8 cellular contexts compared by ENCODE assay signal in the genomic region with DNA sequence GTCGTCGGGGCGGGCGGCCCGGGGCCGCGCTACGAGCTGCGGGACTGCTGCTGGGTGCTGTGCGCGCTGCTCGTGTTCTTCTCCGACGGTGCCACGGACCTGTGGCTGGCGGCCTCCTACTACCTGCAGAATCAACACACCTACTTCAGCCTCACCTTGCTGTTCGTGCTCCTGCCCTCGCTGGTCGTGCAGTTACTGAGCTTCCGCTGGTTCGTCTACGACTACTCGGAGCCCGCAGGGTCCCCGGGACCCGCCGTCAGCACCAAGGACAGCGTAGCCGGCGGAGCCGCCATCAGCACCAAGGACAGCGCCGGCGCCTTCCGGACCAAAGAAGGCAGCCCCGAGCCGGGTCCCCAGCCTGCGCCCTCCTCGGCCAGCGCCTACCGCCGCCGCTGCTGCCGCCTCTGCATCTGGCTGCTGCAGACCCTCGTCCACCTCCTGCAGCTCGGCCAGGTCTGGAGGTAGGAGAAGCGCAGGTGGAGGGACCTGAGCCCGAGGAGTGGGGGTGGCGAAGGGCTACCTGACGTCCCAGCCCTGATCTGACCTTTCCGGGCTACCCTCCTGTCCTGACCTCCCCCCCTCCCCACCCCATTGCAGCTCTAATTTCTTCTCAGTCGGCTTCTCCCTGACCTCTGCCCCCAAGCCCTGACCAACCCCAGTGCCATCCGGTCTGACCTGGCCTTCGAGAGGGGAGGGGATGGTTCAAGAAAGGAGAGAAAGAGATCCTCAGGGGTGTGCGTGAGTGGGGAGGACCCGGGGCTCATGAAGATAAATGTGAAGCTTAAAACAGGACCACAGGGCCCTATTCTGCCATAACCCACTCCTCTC. TPM values are rescaled to one million over a fixed set of nuclear protein-coding genes. Genes with fewer than 3 reads are reported as not detected.
DNase-seq lines count a peak whose midpoint lies in the region; ATAC-seq and TF ChIP-seq lines count a peak whose summit lies in the region.

No MANE protein-coding gene starts in this region.

- no peak for TF ChIP-seq POLR2A in suprapubic skin (IDR thresholded peaks at IDR 0.05)

- no peak for ATAC-seq in GM21360 (IDR thresholded peaks at IDR 0.05; ENCODE audit: unreplicated experiment)

- POLR2A ChIA-PET in HEK293 (lab: Yijun Ruan, JAX) = no interaction called here

- intact Hi-C loops in activated naive CD4-positive, alpha-beta T cell treated with anti-CD3 and anti-CD28 coated beads for 36 hours (cut with micrococcal nuclease) = no loop called here

- H3K27me3 ChIP-seq in suprapubic skin = peaks cover 74% of the 10 kb centered on the region

- H3K4me3 ChIP-seq in HEK293 (ENCODE audit: low read depth, low read length) (peak overlapping the region; percentile 42), suprapubic skin (peak overlapping the region; percentile 36)

- H3K4me1 ChIP-seq in HEK293 (ENCODE audit: control insufficient read depth, insufficient read depth, low read length) = no peaks in the 10 kb centered on the region
- peaks cover 10% of the 10 kb centered on the region for H3K4me1 ChIP-seq in suprapubic skin

- H3K4me1 Mint-ChIP-seq in activated naive CD4-positive, alpha-beta T cell treated with anti-CD3 and anti-CD28 coated beads for 36 hours (ENCODE audit: low read depth) = peaks cover 7% of the 10 kb centered on the region

- H3K36me3 Mint-ChIP-seq in activated naive CD4-positive, alpha-beta T cell treated with anti-CD3 and anti-CD28 coated beads for 36 hours (ENCODE audit: low read depth) = no peaks in the 10 kb centered on the region

- WGBS in suprapubic skin = 13% methylated on average over 6 of the region's 56 CpGs

- CTCF ChIA-PET in HEK293 (lab: Yijun Ruan, JAX) = interaction anchor here (0.6 to 0.9 kb wide), 5 partner anchors 14 to 661 kb away, joined by 3 to 4 read pairs (median 3); partner anchors contain the start of gene PDRG1
- CTCF ChIA-PET in activated naive CD4-positive, alpha-beta T cell treated with anti-CD3 and anti-CD28 coated beads for 36 hours (lab: Charles Lee) = interaction anchor here (0.8 to 2.2 kb wide), 2 partner anchors 16 to 17 kb away, joined by 3 to 8 read pairs; partner anchors contain the start of gene PDRG1

- H3K9me3 ChIP-seq in HEK293 (ENCODE audit: control insufficient read depth, insufficient read depth, low read depth, low read length) (no peaks in the 10 kb centered on the region), suprapubic skin (no peaks in the 10 kb centered on the region)

- peaks cover 51% of the 10 kb centered on the region for H3K27me3 Mint-ChIP-seq in activated naive CD4-positive, alpha-beta T cell treated with anti-CD3 and anti-CD28 coated beads for 36 hours (ENCODE audit: low read depth)

- H3K9me3 Mint-ChIP-seq in activated naive CD4-positive, alpha-beta T cell treated with anti-CD3 and anti-CD28 coated beads for 36 hours = no peaks in the 10 kb centered on the region

- peak overlapping the region; percentile 72 for H3K4me3 Mint-ChIP-seq in activated naive CD4-positive, alpha-beta T cell treated with anti-CD3 and anti-CD28 coated beads for 36 hours

- H3K27ac Mint-ChIP-seq in activated naive CD4-positive, alpha-beta T cell treated with anti-CD3 and anti-CD28 coated beads for 36 hours = no peak overlapping the region

- no peak for TF ChIP-seq CTCF in HEK293 (tag by site-specific recombination; IDR thresholded peaks at IDR 0.05)
- TF ChIP-seq CTCF in suprapubic skin (IDR thresholded peaks at IDR 0.05) = no peak

- TF ChIP-seq EP300 in suprapubic skin (IDR thresholded peaks at IDR 0.05) = no peak

- DNase-seq in C1 segment of cervical spinal cord (lab: John Stamatoyannopoulos, UW) (peak in 12 of 14 donors; percentile 5 to 60 (median 32)), SK-N-DZ (ENCODE audit: low spot score) (peak; percentile 60), glomerular visceral epithelial cell (ENCODE audit: extremely low spot score) (peak; percentile 81), nucleus accumbens (lab: John Stamatoyannopoulos, UW) (peak in 48 of 56 donors; percentile 1 to 70 (median 34)), suprapubic skin (ENCODE audit: low spot score in 2 of 2) (peak in 1 of 2 donors; percentile 76)
- DNase-seq in activated naive CD4-positive, alpha-beta T cell treated with anti-CD3 and anti-CD28 coated beads for 36 hours = peak; percentile 83

- H3K27ac ChIP-seq in HEK293 (ENCODE audit: extremely low read depth, low read depth, low read length) (no peak overlapping the region), suprapubic skin (no peak overlapping the region)

- H3K36me3 ChIP-seq in HEK293 (ENCODE audit: control insufficient read depth in 2 of 2, insufficient read depth in 1 of 2, low read length in 2 of 2) (no peaks in the 10 kb centered on the region), suprapubic skin (no peaks in the 10 kb centered on the region)

TF ChIP-seq in HEK293, 187 proteins besides CTCF, POLR2A, EP300 and RAD21 (continues in another document):
- TF ChIP-seq YY2 (tag by site-specific recombination; IDR thresholded peaks at IDR 0.05) (peak; percentile 70), ZNF223 (tag by site-specific recombination; IDR thresholded peaks at IDR 0.05) (peak; percentile 67; the same call in 1 of the 2 replicates), ZNF560 (tag by site-specific recombination; IDR thresholded peaks at IDR 0.05; ENCODE audit: borderline replicate concordance) (peak; percentile 56; the same call in 1 of the 2 replicates), ZXDB (tag by site-specific recombination; IDR thresholded peaks at IDR 0.05) (0 out of 2 replicates have a peak, but pooled peaks have one; percentile 23), AEBP2 (tag by site-specific recombination; IDR thresholded peaks at IDR 0.05; ENCODE audit: borderline replicate concordance) (no peak), ZNF544 (tag by site-specific recombination; IDR thresholded peaks at IDR 0.05) (no peak), YY1 (tag by site-specific recombination; IDR thresholded peaks at IDR 0.05) (peak; percentile 82), GLIS1 (tag by site-specific recombination; IDR thresholded peaks at IDR 0.05) (peak; percentile 17; the same call in 1 of the 2 replicates), ZNF239 (tag by site-specific recombination; IDR thresholded peaks at IDR 0.05) (no peak), REPIN1 (tag by site-specific recombination; IDR thresholded peaks at IDR 0.05; ENCODE audit: low read depth) (no peak), ZNF664 (tag by site-specific recombination; IDR thresholded peaks at IDR 0.05) (no peak), ZSCAN16 (tag by site-specific recombination; IDR thresholded peaks at IDR 0.05) (no peak), ZNF701 (tag by site-specific recombination; IDR thresholded peaks at IDR 0.05) (no peak)
- TF ChIP-seq, protein P1, sequence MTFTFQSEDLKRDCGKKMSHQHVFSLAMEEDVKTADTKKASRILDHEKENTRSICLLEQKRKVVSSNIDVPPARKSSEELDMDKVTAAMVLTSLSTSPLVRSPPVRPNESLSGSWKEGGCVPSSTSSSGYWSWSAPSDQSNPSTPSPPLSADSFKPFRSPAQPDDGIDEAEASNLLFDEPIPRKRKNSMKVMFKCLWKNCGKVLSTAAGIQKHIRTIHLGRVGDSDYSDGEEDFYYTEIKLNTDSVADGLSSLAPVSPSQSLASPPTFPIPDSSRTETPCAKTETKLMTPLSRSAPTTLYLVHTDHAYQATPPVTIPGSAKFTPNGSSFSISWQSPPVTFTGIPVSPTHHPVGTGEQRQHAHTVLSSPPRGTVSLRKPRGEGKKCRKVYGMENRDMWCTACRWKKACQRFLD (tag by site-specific recombination; IDR thresholded peaks at IDR 0.05) = peak; percentile 81
- TF ChIP-seq, protein P2, sequence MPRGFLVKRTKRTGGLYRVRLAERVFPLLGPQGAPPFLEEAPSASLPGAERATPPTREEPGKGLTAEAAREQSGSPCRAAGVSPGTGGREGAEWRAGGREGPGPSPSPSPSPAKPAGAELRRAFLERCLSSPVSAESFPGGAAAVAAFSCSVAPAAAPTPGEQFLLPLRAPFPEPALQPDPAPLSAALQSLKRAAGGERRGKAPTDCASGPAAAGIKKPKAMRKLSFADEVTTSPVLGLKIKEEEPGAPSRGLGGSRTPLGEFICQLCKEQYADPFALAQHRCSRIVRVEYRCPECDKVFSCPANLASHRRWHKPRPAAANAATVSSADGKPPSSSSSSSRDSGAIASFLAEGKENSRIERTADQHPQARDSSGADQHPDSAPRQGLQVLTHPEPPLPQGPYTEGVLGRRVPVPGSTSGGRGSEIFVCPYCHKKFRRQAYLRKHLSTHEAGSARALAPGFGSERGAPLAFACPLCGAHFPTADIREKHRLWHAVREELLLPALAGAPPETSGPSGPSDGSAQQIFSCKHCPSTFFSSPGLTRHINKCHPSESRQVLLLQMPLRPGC (tag by site-specific recombination; IDR thresholded peaks at IDR 0.05) = peak; percentile 62; the same call in 1 of the 2 replicates

RNA-seq across cellular contexts. Expression of gene XKR7, which starts 0.6 kb away (rescaled TPM):
- 3.7 and 4.7 TPM in 2 replicates for polyA plus RNA-seq in SK-N-DZ (2014; cell fraction: cytosol; rRNA removed)
- polyA plus RNA-seq in SK-N-DZ (2014; cell fraction: nucleus; rRNA removed) = 5.9 and 8.8 TPM in 2 replicates
- total RNA-seq in activated naive CD4-positive, alpha-beta T cell treated with anti-CD3 and anti-CD28 coated beads for 36 hours = under 1 TPM; 0.02 TPM
- not detected for total RNA-seq in suprapubic skin

RNA-seq across cellular contexts. Expression of gene PDRG1, which starts 16.7 kb away (rescaled TPM):
- 16.7 and 17.2 TPM in 2 replicates for polyA plus RNA-seq in SK-N-DZ (2014; cell fraction: cytosol; rRNA removed)
- 10.5 and 12.4 TPM in 2 replicates for polyA plus RNA-seq in SK-N-DZ (2014; cell fraction: nucleus; rRNA removed)
- 10 to 100 TPM; 17.4 to 19.3 TPM for total RNA-seq in activated naive CD4-positive, alpha-beta T cell treated with anti-CD3 and anti-CD28 coated beads for 36 hours
- total RNA-seq in suprapubic skin = 10 to 100 TPM in 1 of 4 donors, 1 to 10 TPM in 3; 5.1 to 12.3 (median 7.8) TPM

RNA-seq across cellular contexts. Expression of gene CCM2L, which starts 41.7 kb away (rescaled TPM):
- polyA plus RNA-seq in SK-N-DZ (2014; cell fraction: cytosol; rRNA removed) = 2.5 and 2.9 TPM in 2 replicates
- polyA plus RNA-seq in SK-N-DZ (2014; cell fraction: nucleus; rRNA removed) = 0.90 and 2.4 TPM in 2 replicates
- total RNA-seq in activated naive CD4-positive, alpha-beta T cell treated with anti-CD3 and anti-CD28 coated beads for 36 hours = not detected
- total RNA-seq in suprapubic skin = 1 to 10 TPM in 3 of 4 donors, under 1 TPM in 1; 0.62 to 3.4 (median 1.4) TPM
